1 cellular context compared by ENCODE assay signal in the genomic region with DNA sequence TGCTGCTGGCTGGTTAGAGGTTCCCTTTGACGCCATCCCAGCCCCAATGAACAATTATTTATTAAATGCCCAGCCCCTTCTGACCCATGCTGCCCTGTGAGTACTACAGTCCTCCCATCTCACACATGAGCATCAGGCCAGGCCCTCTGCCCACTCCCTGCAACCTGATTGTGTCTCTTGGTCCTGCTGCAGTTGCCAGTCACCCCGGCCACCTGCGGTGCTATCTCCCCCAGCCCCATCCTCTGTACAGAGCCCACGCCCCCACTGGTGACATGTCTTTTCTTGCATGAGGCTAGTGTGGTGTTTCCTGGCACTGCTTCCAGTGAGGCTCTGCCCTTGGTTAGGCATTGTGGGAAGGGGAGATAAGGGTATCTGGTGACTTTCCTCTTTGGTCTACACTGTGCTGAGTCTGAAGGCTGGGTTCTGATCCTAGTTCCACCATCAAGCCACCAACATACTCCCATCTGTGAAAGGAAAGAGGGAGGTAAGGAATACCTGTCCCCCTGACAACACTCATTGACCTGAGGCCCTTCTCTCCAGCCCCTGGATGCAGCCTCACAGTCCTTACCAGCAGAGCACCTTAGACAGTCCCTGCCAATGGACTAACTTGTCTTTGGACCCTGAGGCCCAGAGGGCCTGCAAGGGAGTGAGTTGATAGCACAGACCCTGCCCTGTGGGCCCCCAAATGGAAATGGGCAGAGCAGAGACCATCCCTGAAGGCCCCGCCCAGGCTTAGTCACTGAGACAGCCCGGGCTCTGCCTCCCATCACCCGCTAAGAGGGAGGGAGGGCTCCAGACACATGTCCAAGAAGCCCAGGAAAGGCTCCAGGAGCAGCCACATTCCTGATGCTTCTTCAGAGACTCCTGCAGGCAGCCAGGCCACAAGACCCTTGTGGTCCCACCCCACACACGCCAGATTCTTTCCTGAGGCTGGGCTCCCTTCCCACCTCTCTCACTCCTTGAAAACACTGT.
TF ChIP-seq lines count a peak whose summit lies in the region.

No MANE protein-coding gene starts in this region.

TF ChIP-seq in IMR-90, 13 proteins besides CTCF, POLR2A, EP300 and RAD21:
- TF ChIP-seq CHD1 (IDR thresholded peaks at IDR 0.05; ENCODE audit: low read depth, low read length), result no peak
- TF ChIP-seq FOS (IDR thresholded peaks at IDR 0.05; ENCODE audit: low read depth, low read length), result no peak
- TF ChIP-seq MAFK (IDR thresholded peaks at IDR 0.05; ENCODE audit: low read depth, low read length), result no peak
- TF ChIP-seq NFE2L2 (IDR thresholded peaks at IDR 0.05; ENCODE audit: low read depth, low read length), result no peak
- no peak for TF ChIP-seq SMC3 (IDR thresholded peaks at IDR 0.05; ENCODE audit: low read depth, low read length)
- peak; percentile 45; the same call in 1 of the 2 replicates for TF ChIP-seq MAZ (IDR thresholded peaks at IDR 0.05; ENCODE audit: borderline replicate concordance, low read depth, low read length)
- TF ChIP-seq BHLHE40 (IDR thresholded peaks at IDR 0.05; ENCODE audit: low read depth, low read length), result no peak
- TF ChIP-seq, protein P1, sequence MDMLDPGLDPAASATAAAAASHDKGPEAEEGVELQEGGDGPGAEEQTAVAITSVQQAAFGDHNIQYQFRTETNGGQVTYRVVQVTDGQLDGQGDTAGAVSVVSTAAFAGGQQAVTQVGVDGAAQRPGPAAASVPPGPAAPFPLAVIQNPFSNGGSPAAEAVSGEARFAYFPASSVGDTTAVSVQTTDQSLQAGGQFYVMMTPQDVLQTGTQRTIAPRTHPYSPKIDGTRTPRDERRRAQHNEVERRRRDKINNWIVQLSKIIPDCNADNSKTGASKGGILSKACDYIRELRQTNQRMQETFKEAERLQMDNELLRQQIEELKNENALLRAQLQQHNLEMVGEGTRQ (IDR thresholded peaks at IDR 0.05; ENCODE audit: low read depth, low read length), result no peak
